Comparison of ENCODE assay signal across 8 cellular contexts in the genomic region with DNA sequence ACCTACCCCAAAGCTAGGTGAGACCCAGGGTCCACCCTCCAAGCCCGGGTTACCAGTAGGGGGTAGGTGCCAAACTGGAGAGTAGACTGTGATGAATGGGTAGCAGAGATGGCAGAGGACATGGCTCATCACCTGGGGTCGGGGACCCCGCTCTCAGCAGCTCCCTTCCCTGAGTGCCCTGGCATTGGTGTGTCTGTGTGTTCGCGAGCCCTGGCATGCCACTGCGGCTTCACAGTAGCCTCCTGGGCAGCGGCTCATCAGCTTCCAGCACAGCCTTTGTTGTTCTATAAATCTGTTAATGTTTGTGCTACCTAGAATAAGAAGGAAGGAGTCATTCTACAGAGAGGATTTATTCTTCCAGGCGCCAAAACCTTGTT.
DNase-seq lines count a peak whose midpoint lies in the region; ATAC-seq and TF ChIP-seq lines count a peak whose summit lies in the region.
"Had no signal": no experiment of that assay in that cellular context is flagged by ENCODE, and none has a peak within 500 bp of the region (broad histone marks: within the 10 kb centered on the region; RNA-seq: fewer than 3 reads in every experiment).

No MANE protein-coding gene starts in this region.

- H3K9ac ChIP-seq in MM.1S (ENCODE audit: low read length): no peak overlapping the region

- no peaks in the 10 kb centered on the region for H4K20me1 ChIP-seq in MM.1S (ENCODE audit: insufficient read depth, low read length)

- peak overlapping the region; percentile 80; the same call in 1 of the 2 replicates for H3K27ac ChIP-seq in MM.1S (ENCODE audit: low read length)

- H3K4me1 Mint-ChIP-seq in activated T-helper 1 cell treated with anti-CD3 and anti-CD28 coated beads, Interleukin-12 subunit alpha, Interleukin-12 subunit beta, Interleukin-2, Interleukin-4 antibody, amounts not matched to agents 30 ng/mL and 10 ng/mL and 1 ng/mL, durations not matched to agents 14 hours and 24 hours and 36 hours (ENCODE audit: low read depth): peaks cover 43% of the 10 kb centered on the region
- H3K4me1 Mint-ChIP-seq in immature natural killer cell: peaks cover 98 to 100% of the 10 kb centered on the region in 2 donors
- peaks cover 26% of the 10 kb centered on the region for H3K4me1 Mint-ChIP-seq in stimulated activated memory B cell treated with anti-CD40 and anti-IgM and Interleukin-4, amounts not matched to agents 10 μg/mL and 1 μg/mL and 100 μg/mL, for 72 hours

- peaks cover 22% of the 10 kb centered on the region for H3K4me1 ChIP-seq in MM.1S (ENCODE audit: low read length)

- H3K79me2 ChIP-seq in MM.1S (ENCODE audit: low read length): no peaks in the 10 kb centered on the region

- H3K36me3 ChIP-seq in MM.1S (replicated peaks; ENCODE audit: insufficient read depth, low read length): no peaks in the 10 kb centered on the region

- H3K27ac Mint-ChIP-seq in activated T-helper 1 cell treated with anti-CD3 and anti-CD28 coated beads, Interleukin-12 subunit alpha, Interleukin-12 subunit beta, Interleukin-2, Interleukin-4 antibody, amounts not matched to agents 30 ng/mL and 10 ng/mL and 1 ng/mL, durations not matched to agents 14 hours and 24 hours and 36 hours: peak overlapping the region; percentile 94
- H3K27ac Mint-ChIP-seq in immature natural killer cell: peak overlapping the region; percentile 94 to 99 (median 97)
- peak overlapping the region; percentile 69 for H3K27ac Mint-ChIP-seq in stimulated activated memory B cell treated with anti-CD40 and anti-IgM and Interleukin-4, amounts not matched to agents 10 μg/mL and 1 μg/mL and 100 μg/mL, for 72 hours

- peak overlapping the region; percentile 78 for H3K4me3 Mint-ChIP-seq in activated T-helper 1 cell treated with anti-CD3 and anti-CD28 coated beads, Interleukin-12 subunit alpha, Interleukin-12 subunit beta, Interleukin-2, Interleukin-4 antibody, amounts not matched to agents 30 ng/mL and 10 ng/mL and 1 ng/mL, durations not matched to agents 14 hours and 24 hours and 36 hours
- peak overlapping the region; percentile 72 to 93 (median 80) for H3K4me3 Mint-ChIP-seq in immature natural killer cell
- no peak overlapping the region for H3K4me3 Mint-ChIP-seq in stimulated activated memory B cell treated with anti-CD40 and anti-IgM and Interleukin-4, amounts not matched to agents 10 μg/mL and 1 μg/mL and 100 μg/mL, for 72 hours

- H3K9me3 ChIP-seq in MM.1S (replicated peaks; ENCODE audit: insufficient read depth, low read length): no peaks in the 10 kb centered on the region

- intact Hi-C loops in activated T-helper 1 cell treated with anti-CD3 and anti-CD28 coated beads, Interleukin-12 subunit alpha, Interleukin-12 subunit beta, Interleukin-2, Interleukin-4 antibody, amounts not matched to agents 30 ng/mL and 10 ng/mL and 1 ng/mL, durations not matched to agents 14 hours and 24 hours and 36 hours (cut with micrococcal nuclease): loop anchor here (1.0 to 2.0 kb wide), 2 partner anchors 289 to 355 kb away; partner anchors contain the start of gene DIS3L2

- ATAC-seq in stimulated activated memory B cell treated with anti-CD40 and anti-IgM and Interleukin-4, amounts not matched to agents 10 μg/mL and 1 μg/mL and 100 μg/mL, for 72 hours: no peak
- ATAC-seq in GM18858 (IDR thresholded peaks at IDR 0.05; ENCODE audit: unreplicated experiment) (no peak), HG03108 (IDR thresholded peaks at IDR 0.05; ENCODE audit: unreplicated experiment) (no peak)

- TF ChIP-seq CTCF in MM.1S (IDR thresholded peaks at IDR 0.05; ENCODE audit: low read length): no peak

- H3K27me3 ChIP-seq in MM.1S (replicated peaks; ENCODE audit: insufficient read depth, low read length): no peaks in the 10 kb centered on the region

- no peak overlapping the region for H3K4me3 ChIP-seq in MM.1S (ENCODE audit: low read length)

- no peaks in the 10 kb centered on the region for H3K9me2 ChIP-seq in MM.1S (replicated peaks; ENCODE audit: insufficient read depth, low read length)

- peaks cover 22% of the 10 kb centered on the region for H3K36me3 Mint-ChIP-seq in activated T-helper 1 cell treated with anti-CD3 and anti-CD28 coated beads, Interleukin-12 subunit alpha, Interleukin-12 subunit beta, Interleukin-2, Interleukin-4 antibody, amounts not matched to agents 30 ng/mL and 10 ng/mL and 1 ng/mL, durations not matched to agents 14 hours and 24 hours and 36 hours (ENCODE audit: low read depth)
- H3K36me3 Mint-ChIP-seq in immature natural killer cell: no peaks in the 10 kb centered on the region
- peaks cover 32% of the 10 kb centered on the region for H3K36me3 Mint-ChIP-seq in stimulated activated memory B cell treated with anti-CD40 and anti-IgM and Interleukin-4, amounts not matched to agents 10 μg/mL and 1 μg/mL and 100 μg/mL, for 72 hours

- no peaks in the 10 kb centered on the region for H3K27me3 Mint-ChIP-seq in activated T-helper 1 cell treated with anti-CD3 and anti-CD28 coated beads, Interleukin-12 subunit alpha, Interleukin-12 subunit beta, Interleukin-2, Interleukin-4 antibody, amounts not matched to agents 30 ng/mL and 10 ng/mL and 1 ng/mL, durations not matched to agents 14 hours and 24 hours and 36 hours (ENCODE audit: insufficient read depth)
- peaks cover 4 to 10% (median 8%) of the 10 kb centered on the region in 3 donors for H3K27me3 Mint-ChIP-seq in immature natural killer cell (ENCODE audit: low read depth in 3 of 3)
- no peaks in the 10 kb centered on the region for H3K27me3 Mint-ChIP-seq in stimulated activated memory B cell treated with anti-CD40 and anti-IgM and Interleukin-4, amounts not matched to agents 10 μg/mL and 1 μg/mL and 100 μg/mL, for 72 hours
- H3K27me3 Mint-ChIP-seq: IgD-negative memory B cell had no signal

- 0 out of 2 replicates have a peak overlapping the region, but pooled peaks have one; percentile 12 for H2AFZ ChIP-seq in MM.1S (ENCODE audit: low read length)

- H3K4me2 ChIP-seq in MM.1S (ENCODE audit: low read depth, low read length): peak overlapping the region; percentile 27; the same call in 1 of the 2 replicates

- no peak for DNase-seq in MM.1S
- DNase-seq in activated T-helper 1 cell treated with anti-CD3 and anti-CD28 coated beads, Interleukin-12 subunit alpha, Interleukin-12 subunit beta, Interleukin-2, Interleukin-4 antibody, amounts not matched to agents 30 ng/mL and 10 ng/mL and 1 ng/mL, durations not matched to agents 14 hours and 24 hours and 36 hours (ENCODE audit: low spot score): no peak
- no peak for DNase-seq in immature natural killer cell
- DNase-seq in SIG-M5 treated with dmso at 0.1 percent for 504 hours (lab: John Stamatoyannopoulos, UW; ENCODE audit: unreplicated experiment): no peak

- peaks cover 14% of the 10 kb centered on the region for H3F3A ChIP-seq in MM.1S (ENCODE audit: insufficient read depth, low read length)

- peaks cover 16% of the 10 kb centered on the region for H3K9me3 Mint-ChIP-seq in activated T-helper 1 cell treated with anti-CD3 and anti-CD28 coated beads, Interleukin-12 subunit alpha, Interleukin-12 subunit beta, Interleukin-2, Interleukin-4 antibody, amounts not matched to agents 30 ng/mL and 10 ng/mL and 1 ng/mL, durations not matched to agents 14 hours and 24 hours and 36 hours
- H3K9me3 Mint-ChIP-seq in immature natural killer cell: no peaks in the 10 kb centered on the region
- H3K9me3 Mint-ChIP-seq in stimulated activated memory B cell treated with anti-CD40 and anti-IgM and Interleukin-4, amounts not matched to agents 10 μg/mL and 1 μg/mL and 100 μg/mL, for 72 hours: peaks cover 11% of the 10 kb centered on the region
